Comparison of ENCODE assay signal across 18 cellular contexts in the genomic region with DNA sequence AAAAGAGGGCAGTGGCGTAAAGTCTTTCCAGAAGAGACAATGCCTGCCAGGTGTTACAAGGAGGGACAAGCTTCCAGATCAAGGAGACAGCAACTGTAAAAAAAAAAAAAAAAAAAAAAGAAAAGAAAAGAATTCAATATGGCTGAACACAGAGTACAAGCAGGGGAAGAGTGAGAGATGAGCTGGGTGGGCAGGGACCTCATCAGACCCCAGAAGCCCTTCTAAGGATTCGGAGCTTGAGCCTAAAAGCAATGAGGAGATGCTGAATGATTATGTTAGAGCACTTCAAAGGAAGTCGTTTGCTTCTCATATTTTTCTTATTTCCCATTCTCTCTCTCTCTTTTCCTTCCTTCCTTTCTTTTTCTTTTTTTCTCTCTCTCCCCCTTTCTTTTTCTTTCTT.
DNase-seq lines count a peak whose midpoint lies in the region; ATAC-seq, FAIRE-seq and TF ChIP-seq lines count a peak whose summit lies in the region.
"Had no signal": no experiment of that assay in that cellular context is flagged by ENCODE, and none has a peak within 500 bp of the region (broad histone marks: within the 10 kb centered on the region; RNA-seq: fewer than 3 reads in every experiment).

No MANE protein-coding gene starts in this region.

- H3K27me3 ChIP-seq in IMR-90 (ENCODE audit: control insufficient read depth, insufficient read depth, low read length) = no peaks in the 10 kb centered on the region; the same call in 1 of the 2 replicates
- peaks cover 12 to 21% of the 10 kb centered on the region in 2 experiments; a peak in 4 of 5 replicates for H3K27me3 ChIP-seq in K562 (ENCODE audit: control insufficient read depth in 2 of 2, insufficient read depth in 2 of 2, low read length in 2 of 2)

- H3K4me3 ChIP-seq in IMR-90 (ENCODE audit: insufficient read depth, low read depth, low read length) (no peak overlapping the region), K562 (no peak overlapping the region)

- in situ Hi-C loops in IMR-90 (cut with MboI; ENCODE audit: low sequenced_read_pairs) (no loop called here), K562 (cut with MboI) (no loop called here)

- H3K18ac ChIP-seq in IMR-90 (ENCODE audit: low read depth, low read length) = no peak overlapping the region

- no peaks in the 10 kb centered on the region for H3K79me2 ChIP-seq in K562 (ENCODE audit: control insufficient read depth, insufficient read depth, low read length)

- no peak overlapping the region for H4K5ac ChIP-seq in IMR-90 (ENCODE audit: low read depth, low read length)

- peak overlapping the region; percentile 67; the same call in 1 of the 2 replicates for H2BK20ac ChIP-seq in IMR-90 (ENCODE audit: low read depth, low read length)

- no peak overlapping the region for H3K9ac ChIP-seq in IMR-90 (ENCODE audit: low read depth, low read length)
- H3K9ac ChIP-seq in K562 (ENCODE audit: insufficient read depth in 1 of 2, low read depth in 2 of 2, low read length in 2 of 2) = no peak overlapping the region

- FAIRE-seq in K562 (lab: Jason Lieb, UNC) = no peak
- FAIRE-seq: GM12892, GM18507, H1 had no signal

- no peak overlapping the region for H4K8ac ChIP-seq in IMR-90 (ENCODE audit: low read depth in 2 of 2, low read length in 2 of 2)

- H2BK5ac ChIP-seq in IMR-90 (ENCODE audit: low read depth, low read length, poor library complexity, severe bottlenecking) = no peak overlapping the region

- H2AK5ac ChIP-seq in IMR-90 (ENCODE audit: low read depth, low read length) = peak overlapping the region; percentile 34

- WGBS in IMR-90 (ENCODE audit: extremely low coverage in 2 of 2, insufficient read length in 1 of 2), 2 experiments = 83% methylated on average over 1 of the region's 3 CpGs; no CpG with 5 or more reads in 1 of the 2 experiments
- WGBS in K562 (ENCODE audit: insufficient coverage, low coverage, missing lambda C conversion rate) = 0% methylated on average over 2 of the region's 3 CpGs

- no peak for TF ChIP-seq CTCF in IMR-90 (conservative IDR thresholded peaks at IDR 0.05; ENCODE audit: low read depth, low read length)
- no peak for TF ChIP-seq CTCF in K562 (IDR thresholded peaks at IDR 0.05 in 2 of 3, conservative IDR thresholded peaks at IDR 0.05 in 1 of 3; ENCODE audit: insufficient read depth in 2 of 3, low read depth in 1 of 3, low read length in 3 of 3)

- no peak overlapping the region for H3K4me3 Mint-ChIP-seq in stimulated activated effector memory CD8-positive, alpha-beta T cell treated with anti-CD3 and anti-CD28 coated beads, Interleukin-12 subunit alpha, Interleukin-12 subunit beta, amount 100 ng/mL, for 72 hours

- peak; percentile 17 for DNase-seq in activated effector memory CD4-positive, alpha-beta T cell treated with anti-CD3 and anti-CD28 coated beads, Interleukin-2, amount 50 U/mL, for 16 hours
- no peak for DNase-seq in activated effector memory CD4-positive, alpha-beta T cell treated with Interleukin-2 at 50 U/mL for 16 hours
- DNase-seq in IMR-90 (no peak), K562 (ENCODE audit: extremely low read depth in 1 of 4, low spot score in 3 of 4) (no peak), HPDE6-E6E7 (ENCODE audit: extremely low spot score) (no peak)
- DNase-seq in stimulated activated effector memory CD8-positive, alpha-beta T cell treated with anti-CD3 and anti-CD28 coated beads, Interleukin-12 subunit alpha, Interleukin-12 subunit beta, amount 100 ng/mL, for 72 hours (ENCODE audit: low spot score in 2 of 2) = no peak
- DNase-seq: ACHN, DMS79, NCI-H1048, NCI-H1930, NCI-H345, NCI-H524 treated with DMSO at 0.1 percent for 48 hours, RPMI8226 had no signal

- H3K27ac ChIP-seq in IMR-90 (ENCODE audit: insufficient read depth, low read length) = no peak overlapping the region
- H3K27ac ChIP-seq in K562 (ENCODE audit: extremely low read depth, low read depth, low read length) = no peak overlapping the region
- H3K27ac ChIP-seq: C4-2B had no signal

- no peak overlapping the region for H4K91ac ChIP-seq in IMR-90 (ENCODE audit: insufficient read depth, low read depth, low read length)

- H4K20me1 ChIP-seq in IMR-90 (ENCODE audit: insufficient read depth, low read length) (no peaks in the 10 kb centered on the region), K562 (replicated peaks; ENCODE audit: control insufficient read depth, insufficient read depth, low read length) (no peaks in the 10 kb centered on the region)

- dilution Hi-C loops in IMR-90 (cut with HindIII; ENCODE audit: low sequenced_read_pairs, unreplicated experiment) = no loop called here

- H2AFZ ChIP-seq in IMR-90 (replicated peaks; ENCODE audit: low read length, poor library complexity) (peak overlapping the region; percentile 35), K562 (ENCODE audit: low read depth, low read length) (no peak overlapping the region)

- ATAC-seq in IMR-90 (ENCODE audit: low read depth) (no peak), K562 (no peak), GM21717 (IDR thresholded peaks at IDR 0.05; ENCODE audit: unreplicated experiment) (no peak)
- ATAC-seq in stimulated activated effector memory CD8-positive, alpha-beta T cell treated with anti-CD3 and anti-CD28 coated beads, Interleukin-12 subunit alpha, Interleukin-12 subunit beta, amount 100 ng/mL, for 72 hours = no peak

- H2AK9ac ChIP-seq in IMR-90 (replicated peaks; ENCODE audit: low read depth, low read length, poor library complexity) = no peak overlapping the region

- peaks cover 61% of the 10 kb centered on the region for H3K4me1 Mint-ChIP-seq in stimulated activated effector memory CD8-positive, alpha-beta T cell treated with anti-CD3 and anti-CD28 coated beads, Interleukin-12 subunit alpha, Interleukin-12 subunit beta, amount 100 ng/mL, for 72 hours

- TF ChIP-seq POLR2A in IMR-90 (IDR thresholded peaks at IDR 0.05; ENCODE audit: low read depth, low read length) (no peak), K562 (conservative IDR thresholded peaks at IDR 0.05) (no peak)

- BruUV-seq in IMR-90 (replicated peaks; lab: Mats Ljungman, UMichigan) (no TSS peak), K562 (replicated peaks; lab: Mats Ljungman, UMichigan) (no TSS peak)

- H3K56ac ChIP-seq in IMR-90 (ENCODE audit: extremely low read depth, insufficient read depth, low read length) = no peak overlapping the region

- H3K36me3 ChIP-seq in IMR-90 (ENCODE audit: control insufficient read depth, insufficient read depth, low read length) = no peaks in the 10 kb centered on the region
- no peaks in the 10 kb centered on the region for H3K36me3 ChIP-seq in K562 (ENCODE audit: control insufficient read depth, insufficient read depth, low read length)

- H3K4me1 ChIP-seq in IMR-90 (ENCODE audit: control insufficient read depth, insufficient read depth, low read length) (peaks cover 7% of the 10 kb centered on the region; the same call in 1 of the 2 replicates), K562 (replicated peaks in 1 of 2; ENCODE audit: control insufficient read depth in 2 of 2, insufficient read depth in 2 of 2, low read length in 2 of 2) (no peaks in the 10 kb centered on the region)

- H3K9me1 ChIP-seq in IMR-90 (ENCODE audit: insufficient read depth, low read length) (peaks cover 3% of the 10 kb centered on the region), K562 (ENCODE audit: control insufficient read depth, insufficient read depth, low read length) (no peaks in the 10 kb centered on the region)

- peaks cover 4% of the 10 kb centered on the region for H3K9me3 Mint-ChIP-seq in stimulated activated effector memory CD8-positive, alpha-beta T cell treated with anti-CD3 and anti-CD28 coated beads, Interleukin-12 subunit alpha, Interleukin-12 subunit beta, amount 100 ng/mL, for 72 hours

- H3K79me1 ChIP-seq in IMR-90 (ENCODE audit: low read depth in 1 of 2, low read length in 2 of 2) = no peaks in the 10 kb centered on the region

- peaks cover 13% of the 10 kb centered on the region for H3K36me3 Mint-ChIP-seq in stimulated activated effector memory CD8-positive, alpha-beta T cell treated with anti-CD3 and anti-CD28 coated beads, Interleukin-12 subunit alpha, Interleukin-12 subunit beta, amount 100 ng/mL, for 72 hours

- H2BK15ac ChIP-seq in IMR-90 (ENCODE audit: low read depth, low read length) = 0 out of 3 replicates have a peak overlapping the region, but pooled peaks have one; percentile 14

- TF ChIP-seq RAD21 in IMR-90 (IDR thresholded peaks at IDR 0.05; ENCODE audit: low read length) (no peak), K562 (CRISPR knock-in tag; conservative IDR thresholded peaks at IDR 0.05 in 1 of 2, IDR thresholded peaks at IDR 0.05 in 1 of 2) (no peak)

- H3K4me2 ChIP-seq in IMR-90 (ENCODE audit: low read depth, low read length) (no peak overlapping the region), K562 (ENCODE audit: insufficient read depth, low read length) (no peak overlapping the region)

- H3K27ac Mint-ChIP-seq in stimulated activated effector memory CD8-positive, alpha-beta T cell treated with anti-CD3 and anti-CD28 coated beads, Interleukin-12 subunit alpha, Interleukin-12 subunit beta, amount 100 ng/mL, for 72 hours = peak overlapping the region; percentile 77

- TF ChIP-seq EP300 in K562 (IDR thresholded peaks at IDR 0.05; ENCODE audit: low read length) = no peak

- H3K14ac ChIP-seq in IMR-90 (replicated peaks; ENCODE audit: low read depth, low read length) = no peak overlapping the region

- CTCF ChIA-PET in IMR-90 (lab: Yijun Ruan, JAX) (no interaction called here), K562 (lab: Yijun Ruan, JAX; ENCODE audit: low intra/inter-chr PET ratio) (no interaction called here)

- peak overlapping the region; percentile 48; the same call in 1 of the 2 replicates for H2BK120ac ChIP-seq in IMR-90 (ENCODE audit: low read depth, low read length)

- H3K23ac ChIP-seq in IMR-90 (ENCODE audit: low read depth, low read length) = no peak overlapping the region

- intact Hi-C loops in IMR-90 (cut with micrococcal nuclease) (no loop called here), K562 (cut with micrococcal nuclease) (no loop called here)

- POLR2A ChIA-PET in IMR-90 (lab: Charles Lee; ENCODE audit: unreplicated experiment) = interaction anchor here (0.6 kb wide), 1 partner anchor 750 kb away, joined by 6 read pairs; no protein-coding TSS in a partner anchor
- POLR2A ChIA-PET in K562 (lab: Yijun Ruan, JAX) = interaction anchor here (0.6 kb wide), 1 partner anchor 37 kb away, joined by 3 read pairs; no protein-coding TSS in a partner anchor

- H3K9me3 ChIP-seq in IMR-90 (ENCODE audit: control insufficient read depth, insufficient read depth, low read length) (peaks cover 4% of the 10 kb centered on the region), K562 (replicated peaks; ENCODE audit: control insufficient read depth, insufficient read depth, low read depth, low read length) (no peaks in the 10 kb centered on the region)

- peak overlapping the region; percentile 36 for H3K4ac ChIP-seq in IMR-90 (ENCODE audit: low read depth, low read length)

TF ChIP-seq in IMR-90, 13 proteins besides CTCF, POLR2A, EP300 and RAD21 (continues in another document):
- no peak for TF ChIP-seq MXI1 (IDR thresholded peaks at IDR 0.05; ENCODE audit: borderline replicate concordance, low read depth, low read length)
- no peak for TF ChIP-seq RCOR1 (IDR thresholded peaks at IDR 0.05; ENCODE audit: insufficient replicate concordance, low read length)
